ENCODE assay signal across 1 cellular context in the genomic region with DNA sequence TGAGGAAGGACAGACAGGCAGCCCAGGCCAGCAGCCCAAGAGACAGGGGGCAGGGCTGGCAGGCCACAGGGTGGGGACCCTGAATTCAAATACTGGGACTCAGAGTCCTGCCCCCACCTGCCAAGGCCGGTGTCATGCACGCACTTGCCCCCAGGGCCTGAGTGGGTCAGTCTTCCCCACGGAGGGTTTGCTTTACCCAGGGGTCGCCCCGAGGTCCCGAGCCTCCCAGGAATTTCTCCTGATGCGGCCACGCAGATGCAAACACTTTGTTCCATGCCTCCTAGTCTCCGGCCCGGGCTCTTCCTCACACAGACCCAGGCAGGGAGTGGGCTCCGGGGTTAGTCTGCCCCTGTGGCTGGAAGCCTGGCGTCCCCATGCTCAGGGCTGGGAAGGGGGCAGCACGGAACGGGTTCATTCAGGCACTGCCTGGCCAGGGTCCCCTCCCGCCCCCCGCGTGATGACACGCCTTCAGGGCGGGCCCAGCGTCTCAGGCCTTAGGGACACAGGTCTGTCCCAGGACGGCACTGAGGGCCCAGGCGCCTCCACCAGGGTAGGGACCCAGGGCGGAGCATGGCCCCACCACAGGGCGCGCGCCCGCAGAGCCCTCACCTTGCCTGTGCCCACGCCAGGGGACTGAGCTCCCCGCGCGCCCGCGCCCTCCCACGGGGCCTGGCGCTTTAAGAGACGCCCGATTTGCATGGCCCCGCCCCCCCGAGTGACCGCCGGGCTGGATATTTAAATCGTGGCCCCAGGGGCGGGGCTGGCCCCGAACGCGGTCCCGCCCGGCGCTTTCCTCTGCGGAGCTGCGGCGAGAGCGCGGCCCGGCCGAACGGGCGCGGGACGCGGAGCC.
TF ChIP-seq lines count a peak whose summit lies in the region.

A gene (plus strand): TSS at position 763 of the 850 bp plus-strand sequence. CDS start 220 bp downstream, outside the sequence.

TF ChIP-seq in HepG2, 621 proteins besides CTCF, POLR2A, EP300 and RAD21 (continued from another document and continues in another):
- TF ChIP-seq, protein P1, sequence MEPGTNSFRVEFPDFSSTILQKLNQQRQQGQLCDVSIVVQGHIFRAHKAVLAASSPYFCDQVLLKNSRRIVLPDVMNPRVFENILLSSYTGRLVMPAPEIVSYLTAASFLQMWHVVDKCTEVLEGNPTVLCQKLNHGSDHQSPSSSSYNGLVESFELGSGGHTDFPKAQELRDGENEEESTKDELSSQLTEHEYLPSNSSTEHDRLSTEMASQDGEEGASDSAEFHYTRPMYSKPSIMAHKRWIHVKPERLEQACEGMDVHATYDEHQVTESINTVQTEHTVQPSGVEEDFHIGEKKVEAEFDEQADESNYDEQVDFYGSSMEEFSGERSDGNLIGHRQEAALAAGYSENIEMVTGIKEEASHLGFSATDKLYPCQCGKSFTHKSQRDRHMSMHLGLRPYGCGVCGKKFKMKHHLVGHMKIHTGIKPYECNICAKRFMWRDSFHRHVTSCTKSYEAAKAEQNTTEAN (CRISPR knock-in tag; conservative IDR thresholded peaks at IDR 0.05) = no peak
- TF ChIP-seq, protein P2, sequence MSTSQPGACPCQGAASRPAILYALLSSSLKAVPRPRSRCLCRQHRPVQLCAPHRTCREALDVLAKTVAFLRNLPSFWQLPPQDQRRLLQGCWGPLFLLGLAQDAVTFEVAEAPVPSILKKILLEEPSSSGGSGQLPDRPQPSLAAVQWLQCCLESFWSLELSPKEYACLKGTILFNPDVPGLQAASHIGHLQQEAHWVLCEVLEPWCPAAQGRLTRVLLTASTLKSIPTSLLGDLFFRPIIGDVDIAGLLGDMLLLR (CRISPR knock-in tag; IDR thresholded peaks at IDR 0.05) = peak; percentile 37; the same call in 1 of the 2 replicates
- TF ChIP-seq RELA (CRISPR knock-in tag; IDR thresholded peaks at IDR 0.05) (no peak), FIP1L1 (IDR thresholded peaks at IDR 0.05; ENCODE audit: borderline replicate concordance, insufficient read depth, low read depth, low read length) (no peak), ADNP (CRISPR knock-in tag; IDR thresholded peaks at IDR 0.05) (no peak), ARNT (IDR thresholded peaks at IDR 0.05) (no peak), CHD2 (IDR thresholded peaks at IDR 0.05; ENCODE audit: low read depth, low read length) (no peak), ZBTB21 (CRISPR knock-in tag; IDR thresholded peaks at IDR 0.05) (no peak), ZNF772 (CRISPR knock-in tag; IDR thresholded peaks at IDR 0.05) (no peak), ZEB1 (IDR thresholded peaks at IDR 0.05; ENCODE audit: insufficient replicate concordance, low read depth) (no peak), HOXA5 (CRISPR knock-in tag; IDR thresholded peaks at IDR 0.05) (no peak), NPAS2 (CRISPR knock-in tag; IDR thresholded peaks at IDR 0.05; ENCODE audit: borderline replicate concordance) (no peak), PHF20 (CRISPR knock-in tag; IDR thresholded peaks at IDR 0.05) (no peak), GFI1 (CRISPR knock-in tag; IDR thresholded peaks at IDR 0.05; ENCODE audit: borderline replicate concordance) (no peak), SMC3 (IDR thresholded peaks at IDR 0.05; ENCODE audit: low read length) (no peak), ZNF383 (CRISPR knock-in tag; IDR thresholded peaks at IDR 0.05; ENCODE audit: borderline replicate concordance) (no peak), ZMAT3 (CRISPR knock-in tag; conservative IDR thresholded peaks at IDR 0.05) (no peak), ZNF33A (CRISPR knock-in tag; IDR thresholded peaks at IDR 0.05; ENCODE audit: borderline replicate concordance) (no peak), AGO1 (IDR thresholded peaks at IDR 0.05; ENCODE audit: low read depth, low read length, poor library complexity, severe bottlenecking) (no peak), ZSCAN9 (CRISPR knock-in tag; IDR thresholded peaks at IDR 0.05; ENCODE audit: borderline replicate concordance) (no peak), NFYB (CRISPR knock-in tag; IDR thresholded peaks at IDR 0.05) (no peak), PPARG (CRISPR knock-in tag; conservative IDR thresholded peaks at IDR 0.05) (0 out of 2 replicates have a peak, but pooled peaks have one; percentile 10), ZBTB1 (CRISPR knock-in tag; IDR thresholded peaks at IDR 0.05; ENCODE audit: borderline replicate concordance) (no peak), IKZF4 (CRISPR knock-in tag; IDR thresholded peaks at IDR 0.05; ENCODE audit: borderline replicate concordance, low read depth, not compliant biosample characterization) (no peak), FOSL2 (CRISPR knock-in tag; IDR thresholded peaks at IDR 0.05) (0 out of 2 replicates have a peak, but pooled peaks have one; percentile 11), ZNF607 (CRISPR knock-in tag; IDR thresholded peaks at IDR 0.05; ENCODE audit: borderline replicate concordance) (no peak), MAZ (IDR thresholded peaks at IDR 0.05; ENCODE audit: borderline replicate concordance, low read depth, low read length) (0 out of 2 replicates have a peak, but pooled peaks have one; percentile 24), MAZ (CRISPR knock-in tag; IDR thresholded peaks at IDR 0.05; ENCODE audit: low read depth) (no peak), RAD51 (IDR thresholded peaks at IDR 0.05; ENCODE audit: borderline replicate concordance) (no peak), ZNF274 (CRISPR knock-in tag; IDR thresholded peaks at IDR 0.05) (no peak; the same call in none of the 2 replicates), ZNF788 (CRISPR knock-in tag; IDR thresholded peaks at IDR 0.05; ENCODE audit: borderline replicate concordance) (no peak), ZNF335 (CRISPR knock-in tag; IDR thresholded peaks at IDR 0.05) (no peak), SMARCE1 (IDR thresholded peaks at IDR 0.05; ENCODE audit: borderline replicate concordance) (no peak), ZNF180 (CRISPR knock-in tag; IDR thresholded peaks at IDR 0.05; ENCODE audit: borderline replicate concordance, low read depth) (no peak), ZNF205 (CRISPR knock-in tag; IDR thresholded peaks at IDR 0.05) (no peak), ZNF10 (CRISPR knock-in tag; IDR thresholded peaks at IDR 0.05; ENCODE audit: borderline replicate concordance, low read depth) (no peak), ARID2 (CRISPR knock-in tag; IDR thresholded peaks at IDR 0.05; ENCODE audit: borderline replicate concordance) (0 out of 2 replicates have a peak, but pooled peaks have one; percentile 74), TOPORS (CRISPR knock-in tag; IDR thresholded peaks at IDR 0.05) (no peak), ZKSCAN8 (CRISPR knock-in tag; IDR thresholded peaks at IDR 0.05; ENCODE audit: borderline replicate concordance) (no peak), SAP130 (CRISPR knock-in tag; IDR thresholded peaks at IDR 0.05; ENCODE audit: low read depth) (peak; percentile 38; the same call in 1 of the 2 replicates), STAT5B (CRISPR knock-in tag; IDR thresholded peaks at IDR 0.05) (no peak), SP4 (CRISPR knock-in tag; IDR thresholded peaks at IDR 0.05) (peak; percentile 77; the same call in 1 of the 2 replicates), SRSF9 (IDR thresholded peaks at IDR 0.05; ENCODE audit: borderline replicate concordance, insufficient read depth, low read depth, low read length, poor library complexity, severe bottlenecking) (no peak), ZIK1 (CRISPR knock-in tag; IDR thresholded peaks at IDR 0.05; ENCODE audit: borderline replicate concordance, low read depth) (no peak; the same call in 1 of the 2 replicates)
- TF ChIP-seq, protein P3, sequence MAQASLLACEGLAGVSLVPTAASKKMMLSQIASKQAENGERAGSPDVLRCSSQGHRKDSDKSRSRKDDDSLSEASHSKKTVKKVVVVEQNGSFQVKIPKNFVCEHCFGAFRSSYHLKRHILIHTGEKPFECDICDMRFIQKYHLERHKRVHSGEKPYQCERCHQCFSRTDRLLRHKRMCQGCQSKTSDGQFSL (CRISPR knock-in tag; IDR thresholded peaks at IDR 0.05) = no peak
- TF ChIP-seq, protein P4, sequence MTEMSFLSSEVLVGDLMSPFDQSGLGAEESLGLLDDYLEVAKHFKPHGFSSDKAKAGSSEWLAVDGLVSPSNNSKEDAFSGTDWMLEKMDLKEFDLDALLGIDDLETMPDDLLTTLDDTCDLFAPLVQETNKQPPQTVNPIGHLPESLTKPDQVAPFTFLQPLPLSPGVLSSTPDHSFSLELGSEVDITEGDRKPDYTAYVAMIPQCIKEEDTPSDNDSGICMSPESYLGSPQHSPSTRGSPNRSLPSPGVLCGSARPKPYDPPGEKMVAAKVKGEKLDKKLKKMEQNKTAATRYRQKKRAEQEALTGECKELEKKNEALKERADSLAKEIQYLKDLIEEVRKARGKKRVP (CRISPR knock-in tag; IDR thresholded peaks at IDR 0.05) = no peak
- TF ChIP-seq, protein P5, sequence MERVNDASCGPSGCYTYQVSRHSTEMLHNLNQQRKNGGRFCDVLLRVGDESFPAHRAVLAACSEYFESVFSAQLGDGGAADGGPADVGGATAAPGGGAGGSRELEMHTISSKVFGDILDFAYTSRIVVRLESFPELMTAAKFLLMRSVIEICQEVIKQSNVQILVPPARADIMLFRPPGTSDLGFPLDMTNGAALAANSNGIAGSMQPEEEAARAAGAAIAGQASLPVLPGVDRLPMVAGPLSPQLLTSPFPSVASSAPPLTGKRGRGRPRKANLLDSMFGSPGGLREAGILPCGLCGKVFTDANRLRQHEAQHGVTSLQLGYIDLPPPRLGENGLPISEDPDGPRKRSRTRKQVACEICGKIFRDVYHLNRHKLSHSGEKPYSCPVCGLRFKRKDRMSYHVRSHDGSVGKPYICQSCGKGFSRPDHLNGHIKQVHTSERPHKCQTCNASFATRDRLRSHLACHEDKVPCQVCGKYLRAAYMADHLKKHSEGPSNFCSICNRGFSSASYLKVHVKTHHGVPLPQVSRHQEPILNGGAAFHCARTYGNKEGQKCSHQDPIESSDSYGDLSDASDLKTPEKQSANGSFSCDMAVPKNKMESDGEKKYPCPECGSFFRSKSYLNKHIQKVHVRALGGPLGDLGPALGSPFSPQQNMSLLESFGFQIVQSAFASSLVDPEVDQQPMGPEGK (CRISPR knock-in tag; IDR thresholded peaks at IDR 0.05) = peak; percentile 38
- TF ChIP-seq, protein P6, sequence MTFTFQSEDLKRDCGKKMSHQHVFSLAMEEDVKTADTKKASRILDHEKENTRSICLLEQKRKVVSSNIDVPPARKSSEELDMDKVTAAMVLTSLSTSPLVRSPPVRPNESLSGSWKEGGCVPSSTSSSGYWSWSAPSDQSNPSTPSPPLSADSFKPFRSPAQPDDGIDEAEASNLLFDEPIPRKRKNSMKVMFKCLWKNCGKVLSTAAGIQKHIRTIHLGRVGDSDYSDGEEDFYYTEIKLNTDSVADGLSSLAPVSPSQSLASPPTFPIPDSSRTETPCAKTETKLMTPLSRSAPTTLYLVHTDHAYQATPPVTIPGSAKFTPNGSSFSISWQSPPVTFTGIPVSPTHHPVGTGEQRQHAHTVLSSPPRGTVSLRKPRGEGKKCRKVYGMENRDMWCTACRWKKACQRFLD (CRISPR knock-in tag; IDR thresholded peaks at IDR 0.05; ENCODE audit: borderline replicate concordance) = no peak
- TF ChIP-seq, protein P7, sequence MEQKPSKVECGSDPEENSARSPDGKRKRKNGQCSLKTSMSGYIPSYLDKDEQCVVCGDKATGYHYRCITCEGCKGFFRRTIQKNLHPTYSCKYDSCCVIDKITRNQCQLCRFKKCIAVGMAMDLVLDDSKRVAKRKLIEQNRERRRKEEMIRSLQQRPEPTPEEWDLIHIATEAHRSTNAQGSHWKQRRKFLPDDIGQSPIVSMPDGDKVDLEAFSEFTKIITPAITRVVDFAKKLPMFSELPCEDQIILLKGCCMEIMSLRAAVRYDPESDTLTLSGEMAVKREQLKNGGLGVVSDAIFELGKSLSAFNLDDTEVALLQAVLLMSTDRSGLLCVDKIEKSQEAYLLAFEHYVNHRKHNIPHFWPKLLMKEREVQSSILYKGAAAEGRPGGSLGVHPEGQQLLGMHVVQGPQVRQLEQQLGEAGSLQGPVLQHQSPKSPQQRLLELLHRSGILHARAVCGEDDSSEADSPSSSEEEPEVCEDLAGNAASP (CRISPR knock-in tag; IDR thresholded peaks at IDR 0.05; ENCODE audit: borderline replicate concordance) = no peak
- TF ChIP-seq, protein P8, sequence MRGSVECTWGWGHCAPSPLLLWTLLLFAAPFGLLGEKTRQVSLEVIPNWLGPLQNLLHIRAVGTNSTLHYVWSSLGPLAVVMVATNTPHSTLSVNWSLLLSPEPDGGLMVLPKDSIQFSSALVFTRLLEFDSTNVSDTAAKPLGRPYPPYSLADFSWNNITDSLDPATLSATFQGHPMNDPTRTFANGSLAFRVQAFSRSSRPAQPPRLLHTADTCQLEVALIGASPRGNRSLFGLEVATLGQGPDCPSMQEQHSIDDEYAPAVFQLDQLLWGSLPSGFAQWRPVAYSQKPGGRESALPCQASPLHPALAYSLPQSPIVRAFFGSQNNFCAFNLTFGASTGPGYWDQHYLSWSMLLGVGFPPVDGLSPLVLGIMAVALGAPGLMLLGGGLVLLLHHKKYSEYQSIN (CRISPR knock-in tag; IDR thresholded peaks at IDR 0.05; ENCODE audit: borderline replicate concordance) = no peak
- TF ChIP-seq, protein P9, sequence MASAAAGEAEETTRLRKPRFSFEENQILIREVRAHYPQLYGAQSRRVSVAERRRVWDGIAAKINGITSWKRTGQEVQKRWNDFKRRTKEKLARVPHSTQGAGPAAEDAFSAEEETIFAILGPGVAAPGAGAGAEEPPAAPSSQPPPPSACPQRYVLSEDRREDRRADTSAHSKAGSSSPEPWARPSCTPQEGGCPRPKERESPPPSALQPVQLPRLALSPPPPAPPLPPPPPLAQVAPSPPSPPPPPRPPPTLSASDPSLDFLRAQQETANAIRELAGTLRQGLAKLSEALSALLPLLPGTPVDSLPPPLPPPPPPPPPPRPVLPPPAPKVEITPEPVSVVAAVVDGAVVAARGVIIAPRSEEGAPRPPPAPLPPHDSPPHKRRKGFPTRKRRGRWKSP (CRISPR knock-in tag; IDR thresholded peaks at IDR 0.05) = 0 out of 2 replicates have a peak, but pooled peaks have one; percentile 35
- TF ChIP-seq, protein P10, sequence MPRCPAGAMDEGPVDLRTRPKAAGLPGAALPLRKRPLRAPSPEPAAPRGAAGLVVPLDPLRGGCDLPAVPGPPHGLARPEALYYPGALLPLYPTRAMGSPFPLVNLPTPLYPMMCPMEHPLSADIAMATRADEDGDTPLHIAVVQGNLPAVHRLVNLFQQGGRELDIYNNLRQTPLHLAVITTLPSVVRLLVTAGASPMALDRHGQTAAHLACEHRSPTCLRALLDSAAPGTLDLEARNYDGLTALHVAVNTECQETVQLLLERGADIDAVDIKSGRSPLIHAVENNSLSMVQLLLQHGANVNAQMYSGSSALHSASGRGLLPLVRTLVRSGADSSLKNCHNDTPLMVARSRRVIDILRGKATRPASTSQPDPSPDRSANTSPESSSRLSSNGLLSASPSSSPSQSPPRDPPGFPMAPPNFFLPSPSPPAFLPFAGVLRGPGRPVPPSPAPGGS (CRISPR knock-in tag; IDR thresholded peaks at IDR 0.05) = no peak
